In genomic region chr14:28635387-28635786, GRCh38 we compare ENCODE assay signal across 8 cellular contexts.
A peak's percentile ranks its signal among the peaks of the same experiment; 100 is the strongest.
DNase-seq lines count a peak whose midpoint lies in the region; ATAC-seq lines count a peak whose summit lies in the region.

No MANE protein-coding gene starts in this region.

- DNase-seq in DMS79 (lab: John Stamatoyannopoulos, UW) (peak; percentile 21), HuH-7 (ENCODE audit: low spot score) (peak; percentile 11), SW480 (ENCODE audit: low spot score) (peak; percentile 5), iPS-NIHi11 (ENCODE audit: low spot score) (peak; percentile 19), NCI-H1048 (lab: John Stamatoyannopoulos, UW) (no peak)

- ATAC-seq in GM21390 (IDR thresholded peaks at IDR 0.05; ENCODE audit: unreplicated experiment) (no peak), HG03469 (IDR thresholded peaks at IDR 0.05; ENCODE audit: unreplicated experiment) (no peak), GM18873 (IDR thresholded peaks at IDR 0.05; ENCODE audit: low FRiP score, unreplicated experiment) (no peak)
